In genomic region chr3:71160800-71161546, GRCh38 we compare ENCODE assay signal across 13 cellular contexts.
DNase-seq lines count a peak whose midpoint lies in the region; ATAC-seq and TF ChIP-seq lines count a peak whose summit lies in the region.
"Had no signal": no experiment of that assay in that cellular context is flagged by ENCODE, and none has a peak within 500 bp of the region (broad histone marks: within the 10 kb centered on the region; RNA-seq: fewer than 3 reads in every experiment).

No MANE protein-coding gene starts in this region.

- peaks cover 13 to 76% (median 57%) of the 10 kb centered on the region in 5 donors for H3K36me3 Mint-ChIP-seq in naive thymus-derived CD4-positive, alpha-beta T cell

- CTCF ChIA-PET in naive thymus-derived CD4-positive, alpha-beta T cell (lab: Charles Lee) = no interaction called here

- no peaks in the 10 kb centered on the region for H3K36me3 ChIP-seq in ascending aorta
- H3K36me3 ChIP-seq in naive thymus-derived CD4-positive, alpha-beta T cell (ENCODE audit: control insufficient read depth in 2 of 3, insufficient read depth in 3 of 3, low read length in 3 of 3) = peaks cover 0 to 6% (median under 1%) of the 10 kb centered on the region in 3 experiments

- no peaks in the 10 kb centered on the region for H3K27me3 Mint-ChIP-seq in naive thymus-derived CD4-positive, alpha-beta T cell

- H3K27me3 ChIP-seq in ascending aorta = no peaks in the 10 kb centered on the region
- no peaks in the 10 kb centered on the region for H3K27me3 ChIP-seq in naive thymus-derived CD4-positive, alpha-beta T cell (ENCODE audit: control insufficient read depth in 2 of 2, insufficient read depth in 2 of 2, low read length in 2 of 2)

- peaks cover 0 to 12% (median 2%) of the 10 kb centered on the region in 11 donors for H3K9me3 Mint-ChIP-seq in naive thymus-derived CD4-positive, alpha-beta T cell

- H3K4me3 ChIP-seq in ascending aorta = no peak overlapping the region
- H3K4me3 ChIP-seq in naive thymus-derived CD4-positive, alpha-beta T cell (ENCODE audit: low read length) = no peak overlapping the region

- peak overlapping the region in 6 of 10 donors; percentile 5 to 69 (median 27) for H3K4me3 Mint-ChIP-seq in naive thymus-derived CD4-positive, alpha-beta T cell
- H3K4me3 Mint-ChIP-seq: H9 had no signal

- no peak for TF ChIP-seq CTCF in ascending aorta (IDR thresholded peaks at IDR 0.05)

- intact Hi-C loops in ascending aorta (cut with DNase I) = no loop called here
- intact Hi-C loops in naive thymus-derived CD4-positive, alpha-beta T cell (cut with micrococcal nuclease) = loop anchor here in 1 of 2 donors (2.0 kb wide), 1 partner anchor 30 kb away; no protein-coding TSS in a partner anchor

- H3K27ac Mint-ChIP-seq in naive thymus-derived CD4-positive, alpha-beta T cell = peak overlapping the region in 8 of 9 donors; percentile 26 to 87 (median 72)

- peak overlapping the region; percentile 30 to 87 for H3K27ac ChIP-seq in ascending aorta
- no peak overlapping the region for H3K27ac ChIP-seq in naive thymus-derived CD4-positive, alpha-beta T cell (ENCODE audit: low read depth, low read length)

- DNase-seq in activated CD4-positive, CD25-positive, alpha-beta regulatory T cell treated with anti-CD3 and anti-CD28 coated beads, Interleukin-2, amount 50 U/mL, for 72 hours = no peak
- DNase-seq in HS-27A (ENCODE audit: low read depth) (peak; percentile 61), ascending aorta (ENCODE audit: low spot score in 2 of 2) (no peak), epidermal melanocyte (ENCODE audit: insufficient read length, low spot score) (no peak)
- no peak for DNase-seq in naive thymus-derived CD4-positive, alpha-beta T cell
- no peak for DNase-seq in NK-92 treated with Interleukin-12 subunit alpha and Interleukin-12 subunit beta, amount 100 ng/mL, for 24 hours (lab: John Stamatoyannopoulos, UW)
- DNase-seq: activated CD4-positive, alpha-beta T cell treated with anti-CD3 and anti-CD28 coated beads, Interleukin-2, amount 50 U/mL, for 4 hours; aorta; DMS153; H9; left ventricle myocardium superior had no signal

- H3K4me1 Mint-ChIP-seq in naive thymus-derived CD4-positive, alpha-beta T cell = peaks cover 6 to 92% (median 84%) of the 10 kb centered on the region in 7 donors

- POLR2A ChIA-PET in naive thymus-derived CD4-positive, alpha-beta T cell (lab: Charles Lee) = interaction anchor here (1.3 kb wide), 1 partner anchor 29 kb away, joined by 6 read pairs; no protein-coding TSS in a partner anchor

- peak; percentile 65 to 77 for ATAC-seq in activated CD4-positive, CD25-positive, alpha-beta regulatory T cell treated with anti-CD3 and anti-CD28 coated beads, Interleukin-2, amount 50 U/mL, for 24 hours
- ATAC-seq in naive thymus-derived CD4-positive, alpha-beta T cell = no peak
- ATAC-seq in GM18868 (IDR thresholded peaks at IDR 0.05; ENCODE audit: unreplicated experiment) = no peak
- ATAC-seq: left ventricle myocardium superior had no signal

- H3K4me1 ChIP-seq in ascending aorta = peaks cover 10 to 24% of the 10 kb centered on the region in 2 donors
- peaks cover 0 to 23% of the 10 kb centered on the region in 2 donors for H3K4me1 ChIP-seq in naive thymus-derived CD4-positive, alpha-beta T cell (ENCODE audit: control insufficient read depth in 2 of 2, insufficient read depth in 2 of 2, low read length in 2 of 2)

- peaks cover 0 to 7% of the 10 kb centered on the region in 2 donors for H3K9me3 ChIP-seq in ascending aorta
- no peaks in the 10 kb centered on the region for H3K9me3 ChIP-seq in naive thymus-derived CD4-positive, alpha-beta T cell (ENCODE audit: control insufficient read depth in 2 of 3, low read length in 3 of 3)

Comparison
In these comparisons a context has a peak if more than half of its experiments do, and no peak if none do; other contexts are left out.
1. ATAC-seq: peak in activated CD4-positive, CD25-positive, alpha-beta regulatory T cell treated with anti-CD3 and anti-CD28 coated beads, Interleukin-2, amount 50 U/mL, for 24 hours (2 of 2); none in naive thymus-derived CD4-positive, alpha-beta T cell (single experiment) and GM18868 (single experiment).